Comparison of ENCODE assay signal across 1 cellular context in genomic region chr20:44208770-44209169, GRCh38.
TF ChIP-seq lines count a peak whose summit lies in the region.

No MANE protein-coding gene starts in this region.

TF ChIP-seq in HepG2, 621 proteins besides CTCF, POLR2A, EP300 and RAD21 (continues in another document):
- TF ChIP-seq ELF3 (CRISPR knock-in tag; IDR thresholded peaks at IDR 0.05) = peak; percentile 69; the same call in 1 of the 2 replicates
- no peak for TF ChIP-seq HOXA3 (CRISPR knock-in tag; IDR thresholded peaks at IDR 0.05)
- TF ChIP-seq, protein P1, sequence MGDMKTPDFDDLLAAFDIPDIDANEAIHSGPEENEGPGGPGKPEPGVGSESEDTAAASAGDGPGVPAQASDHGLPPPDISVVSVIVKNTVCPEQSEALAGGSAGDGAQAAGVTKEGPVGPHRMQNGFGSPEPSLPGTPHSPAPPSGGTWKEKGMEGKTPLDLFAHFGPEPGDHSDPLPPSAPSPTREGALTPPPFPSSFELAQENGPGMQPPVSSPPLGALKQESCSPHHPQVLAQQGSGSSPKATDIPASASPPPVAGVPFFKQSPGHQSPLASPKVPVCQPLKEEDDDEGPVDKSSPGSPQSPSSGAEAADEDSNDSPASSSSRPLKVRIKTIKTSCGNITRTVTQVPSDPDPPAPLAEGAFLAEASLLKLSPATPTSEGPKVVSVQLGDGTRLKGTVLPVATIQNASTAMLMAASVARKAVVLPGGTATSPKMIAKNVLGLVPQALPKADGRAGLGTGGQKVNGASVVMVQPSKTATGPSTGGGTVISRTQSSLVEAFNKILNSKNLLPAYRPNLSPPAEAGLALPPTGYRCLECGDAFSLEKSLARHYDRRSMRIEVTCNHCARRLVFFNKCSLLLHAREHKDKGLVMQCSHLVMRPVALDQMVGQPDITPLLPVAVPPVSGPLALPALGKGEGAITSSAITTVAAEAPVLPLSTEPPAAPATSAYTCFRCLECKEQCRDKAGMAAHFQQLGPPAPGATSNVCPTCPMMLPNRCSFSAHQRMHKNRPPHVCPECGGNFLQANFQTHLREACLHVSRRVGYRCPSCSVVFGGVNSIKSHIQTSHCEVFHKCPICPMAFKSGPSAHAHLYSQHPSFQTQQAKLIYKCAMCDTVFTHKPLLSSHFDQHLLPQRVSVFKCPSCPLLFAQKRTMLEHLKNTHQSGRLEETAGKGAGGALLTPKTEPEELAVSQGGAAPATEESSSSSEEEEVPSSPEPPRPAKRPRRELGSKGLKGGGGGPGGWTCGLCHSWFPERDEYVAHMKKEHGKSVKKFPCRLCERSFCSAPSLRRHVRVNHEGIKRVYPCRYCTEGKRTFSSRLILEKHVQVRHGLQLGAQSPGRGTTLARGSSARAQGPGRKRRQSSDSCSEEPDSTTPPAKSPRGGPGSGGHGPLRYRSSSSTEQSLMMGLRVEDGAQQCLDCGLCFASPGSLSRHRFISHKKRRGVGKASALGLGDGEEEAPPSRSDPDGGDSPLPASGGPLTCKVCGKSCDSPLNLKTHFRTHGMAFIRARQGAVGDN (CRISPR knock-in tag; IDR thresholded peaks at IDR 0.05) = no peak
- TF ChIP-seq ATF7 (IDR thresholded peaks at IDR 0.05) = no peak
- TF ChIP-seq ATF7 (CRISPR knock-in tag; IDR thresholded peaks at IDR 0.05) = no peak
- TF ChIP-seq TCF12 (IDR thresholded peaks at IDR 0.05) = no peak
- no peak for TF ChIP-seq TCF12 (CRISPR knock-in tag; IDR thresholded peaks at IDR 0.05)
- TF ChIP-seq STAG1 (CRISPR knock-in tag; IDR thresholded peaks at IDR 0.05) = no peak
- TF ChIP-seq DPF2 (CRISPR knock-in tag; IDR thresholded peaks at IDR 0.05; ENCODE audit: borderline replicate concordance, low read depth) = no peak
- no peak for TF ChIP-seq ZNF513 (CRISPR knock-in tag; conservative IDR thresholded peaks at IDR 0.05)
- no peak for TF ChIP-seq FOXJ3 (CRISPR knock-in tag; IDR thresholded peaks at IDR 0.05; ENCODE audit: borderline replicate concordance)
- TF ChIP-seq, protein P2, sequence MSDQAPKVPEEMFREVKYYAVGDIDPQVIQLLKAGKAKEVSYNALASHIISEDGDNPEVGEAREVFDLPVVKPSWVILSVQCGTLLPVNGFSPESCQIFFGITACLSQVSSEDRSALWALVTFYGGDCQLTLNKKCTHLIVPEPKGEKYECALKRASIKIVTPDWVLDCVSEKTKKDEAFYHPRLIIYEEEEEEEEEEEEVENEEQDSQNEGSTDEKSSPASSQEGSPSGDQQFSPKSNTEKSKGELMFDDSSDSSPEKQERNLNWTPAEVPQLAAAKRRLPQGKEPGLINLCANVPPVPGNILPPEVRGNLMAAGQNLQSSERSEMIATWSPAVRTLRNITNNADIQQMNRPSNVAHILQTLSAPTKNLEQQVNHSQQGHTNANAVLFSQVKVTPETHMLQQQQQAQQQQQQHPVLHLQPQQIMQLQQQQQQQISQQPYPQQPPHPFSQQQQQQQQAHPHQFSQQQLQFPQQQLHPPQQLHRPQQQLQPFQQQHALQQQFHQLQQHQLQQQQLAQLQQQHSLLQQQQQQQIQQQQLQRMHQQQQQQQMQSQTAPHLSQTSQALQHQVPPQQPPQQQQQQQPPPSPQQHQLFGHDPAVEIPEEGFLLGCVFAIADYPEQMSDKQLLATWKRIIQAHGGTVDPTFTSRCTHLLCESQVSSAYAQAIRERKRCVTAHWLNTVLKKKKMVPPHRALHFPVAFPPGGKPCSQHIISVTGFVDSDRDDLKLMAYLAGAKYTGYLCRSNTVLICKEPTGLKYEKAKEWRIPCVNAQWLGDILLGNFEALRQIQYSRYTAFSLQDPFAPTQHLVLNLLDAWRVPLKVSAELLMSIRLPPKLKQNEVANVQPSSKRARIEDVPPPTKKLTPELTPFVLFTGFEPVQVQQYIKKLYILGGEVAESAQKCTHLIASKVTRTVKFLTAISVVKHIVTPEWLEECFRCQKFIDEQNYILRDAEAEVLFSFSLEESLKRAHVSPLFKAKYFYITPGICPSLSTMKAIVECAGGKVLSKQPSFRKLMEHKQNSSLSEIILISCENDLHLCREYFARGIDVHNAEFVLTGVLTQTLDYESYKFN (CRISPR knock-in tag; conservative IDR thresholded peaks at IDR 0.05) = peak; percentile 48
- TF ChIP-seq, protein P3, sequence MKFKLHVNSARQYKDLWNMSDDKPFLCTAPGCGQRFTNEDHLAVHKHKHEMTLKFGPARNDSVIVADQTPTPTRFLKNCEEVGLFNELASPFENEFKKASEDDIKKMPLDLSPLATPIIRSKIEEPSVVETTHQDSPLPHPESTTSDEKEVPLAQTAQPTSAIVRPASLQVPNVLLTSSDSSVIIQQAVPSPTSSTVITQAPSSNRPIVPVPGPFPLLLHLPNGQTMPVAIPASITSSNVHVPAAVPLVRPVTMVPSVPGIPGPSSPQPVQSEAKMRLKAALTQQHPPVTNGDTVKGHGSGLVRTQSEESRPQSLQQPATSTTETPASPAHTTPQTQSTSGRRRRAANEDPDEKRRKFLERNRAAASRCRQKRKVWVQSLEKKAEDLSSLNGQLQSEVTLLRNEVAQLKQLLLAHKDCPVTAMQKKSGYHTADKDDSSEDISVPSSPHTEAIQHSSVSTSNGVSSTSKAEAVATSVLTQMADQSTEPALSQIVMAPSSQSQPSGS (CRISPR knock-in tag; IDR thresholded peaks at IDR 0.05) = 0 out of 2 replicates have a peak, but pooled peaks have one; percentile 28
- TF ChIP-seq, protein P4, sequence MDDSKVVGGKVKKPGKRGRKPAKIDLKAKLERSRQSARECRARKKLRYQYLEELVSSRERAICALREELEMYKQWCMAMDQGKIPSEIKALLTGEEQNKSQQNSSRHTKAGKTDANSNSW (CRISPR knock-in tag; IDR thresholded peaks at IDR 0.05; ENCODE audit: borderline replicate concordance) = no peak
- no peak for TF ChIP-seq SMAD3 (CRISPR knock-in tag; IDR thresholded peaks at IDR 0.05)
- TF ChIP-seq ZNF615 (CRISPR knock-in tag; IDR thresholded peaks at IDR 0.05; ENCODE audit: borderline replicate concordance) = no peak
- TF ChIP-seq BRF2 (CRISPR knock-in tag; IDR thresholded peaks at IDR 0.05) = no peak
- no peak for TF ChIP-seq ZBTB3 (CRISPR knock-in tag; IDR thresholded peaks at IDR 0.05; ENCODE audit: borderline replicate concordance, low read depth)
- no peak for TF ChIP-seq PHF5A (CRISPR knock-in tag; IDR thresholded peaks at IDR 0.05; ENCODE audit: low read depth, unreplicated experiment)
- no peak for TF ChIP-seq ZNF33A (CRISPR knock-in tag; IDR thresholded peaks at IDR 0.05; ENCODE audit: borderline replicate concordance)
- TF ChIP-seq, protein P5, sequence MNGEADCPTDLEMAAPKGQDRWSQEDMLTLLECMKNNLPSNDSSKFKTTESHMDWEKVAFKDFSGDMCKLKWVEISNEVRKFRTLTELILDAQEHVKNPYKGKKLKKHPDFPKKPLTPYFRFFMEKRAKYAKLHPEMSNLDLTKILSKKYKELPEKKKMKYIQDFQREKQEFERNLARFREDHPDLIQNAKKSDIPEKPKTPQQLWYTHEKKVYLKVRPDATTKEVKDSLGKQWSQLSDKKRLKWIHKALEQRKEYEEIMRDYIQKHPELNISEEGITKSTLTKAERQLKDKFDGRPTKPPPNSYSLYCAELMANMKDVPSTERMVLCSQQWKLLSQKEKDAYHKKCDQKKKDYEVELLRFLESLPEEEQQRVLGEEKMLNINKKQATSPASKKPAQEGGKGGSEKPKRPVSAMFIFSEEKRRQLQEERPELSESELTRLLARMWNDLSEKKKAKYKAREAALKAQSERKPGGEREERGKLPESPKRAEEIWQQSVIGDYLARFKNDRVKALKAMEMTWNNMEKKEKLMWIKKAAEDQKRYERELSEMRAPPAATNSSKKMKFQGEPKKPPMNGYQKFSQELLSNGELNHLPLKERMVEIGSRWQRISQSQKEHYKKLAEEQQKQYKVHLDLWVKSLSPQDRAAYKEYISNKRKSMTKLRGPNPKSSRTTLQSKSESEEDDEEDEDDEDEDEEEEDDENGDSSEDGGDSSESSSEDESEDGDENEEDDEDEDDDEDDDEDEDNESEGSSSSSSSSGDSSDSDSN (CRISPR knock-in tag; IDR thresholded peaks at IDR 0.05) = no peak
- TF ChIP-seq, protein P6, sequence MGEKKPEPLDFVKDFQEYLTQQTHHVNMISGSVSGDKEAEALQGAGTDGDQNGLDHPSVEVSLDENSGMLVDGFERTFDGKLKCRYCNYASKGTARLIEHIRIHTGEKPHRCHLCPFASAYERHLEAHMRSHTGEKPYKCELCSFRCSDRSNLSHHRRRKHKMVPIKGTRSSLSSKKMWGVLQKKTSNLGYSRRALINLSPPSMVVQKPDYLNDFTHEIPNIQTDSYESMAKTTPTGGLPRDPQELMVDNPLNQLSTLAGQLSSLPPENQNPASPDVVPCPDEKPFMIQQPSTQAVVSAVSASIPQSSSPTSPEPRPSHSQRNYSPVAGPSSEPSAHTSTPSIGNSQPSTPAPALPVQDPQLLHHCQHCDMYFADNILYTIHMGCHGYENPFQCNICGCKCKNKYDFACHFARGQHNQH (CRISPR knock-in tag; IDR thresholded peaks at IDR 0.05) = no peak
- TF ChIP-seq ZBTB21 (CRISPR knock-in tag; IDR thresholded peaks at IDR 0.05) = 0 out of 2 replicates have a peak, but pooled peaks have one; percentile 7
- TF ChIP-seq TBL1XR1 (IDR thresholded peaks at IDR 0.05; ENCODE audit: borderline replicate concordance, low read length, partially characterized antibody) = no peak
- TF ChIP-seq TFE3 (CRISPR knock-in tag; IDR thresholded peaks at IDR 0.05) = peak; percentile 77
- 0 out of 2 replicates have a peak, but pooled peaks have one; percentile 1 for TF ChIP-seq NFE2L2 (IDR thresholded peaks at IDR 0.05; ENCODE audit: low read length)
- peak; percentile 61; the same call in 1 of the 2 replicates for TF ChIP-seq ZNF24 (IDR thresholded peaks at IDR 0.05)
- TF ChIP-seq ELF4 (CRISPR knock-in tag; IDR thresholded peaks at IDR 0.05; ENCODE audit: borderline replicate concordance) = no peak
- no peak for TF ChIP-seq SP140L (CRISPR knock-in tag; IDR thresholded peaks at IDR 0.05; ENCODE audit: borderline replicate concordance)
- peak; percentile 73; the same call in 1 of the 2 replicates for TF ChIP-seq TGIF2 (CRISPR knock-in tag; IDR thresholded peaks at IDR 0.05)
- no peak for TF ChIP-seq FOXO1 (CRISPR knock-in tag; IDR thresholded peaks at IDR 0.05)
- no peak for TF ChIP-seq SOX6 (IDR thresholded peaks at IDR 0.05)
- TF ChIP-seq SOX6 (CRISPR knock-in tag; IDR thresholded peaks at IDR 0.05) = peak; percentile 33; the same call in 1 of the 2 replicates
- TF ChIP-seq, protein P7, sequence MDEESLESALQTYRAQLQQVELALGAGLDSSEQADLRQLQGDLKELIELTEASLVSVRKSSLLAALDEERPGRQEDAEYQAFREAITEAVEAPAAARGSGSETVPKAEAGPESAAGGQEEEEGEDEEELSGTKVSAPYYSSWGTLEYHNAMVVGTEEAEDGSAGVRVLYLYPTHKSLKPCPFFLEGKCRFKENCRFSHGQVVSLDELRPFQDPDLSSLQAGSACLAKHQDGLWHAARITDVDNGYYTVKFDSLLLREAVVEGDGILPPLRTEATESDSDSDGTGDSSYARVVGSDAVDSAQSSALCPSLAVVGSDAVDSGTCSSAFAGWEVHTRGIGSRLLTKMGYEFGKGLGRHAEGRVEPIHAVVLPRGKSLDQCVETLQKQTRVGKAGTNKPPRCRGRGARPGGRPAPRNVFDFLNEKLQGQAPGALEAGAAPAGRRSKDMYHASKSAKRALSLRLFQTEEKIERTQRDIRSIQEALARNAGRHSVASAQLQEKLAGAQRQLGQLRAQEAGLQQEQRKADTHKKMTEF (CRISPR knock-in tag; IDR thresholded peaks at IDR 0.05) = 0 out of 2 replicates have a peak, but pooled peaks have one; percentile 51
- TF ChIP-seq ZNF136 (CRISPR knock-in tag; IDR thresholded peaks at IDR 0.05; ENCODE audit: low read depth) = no peak
- TF ChIP-seq, protein P8, sequence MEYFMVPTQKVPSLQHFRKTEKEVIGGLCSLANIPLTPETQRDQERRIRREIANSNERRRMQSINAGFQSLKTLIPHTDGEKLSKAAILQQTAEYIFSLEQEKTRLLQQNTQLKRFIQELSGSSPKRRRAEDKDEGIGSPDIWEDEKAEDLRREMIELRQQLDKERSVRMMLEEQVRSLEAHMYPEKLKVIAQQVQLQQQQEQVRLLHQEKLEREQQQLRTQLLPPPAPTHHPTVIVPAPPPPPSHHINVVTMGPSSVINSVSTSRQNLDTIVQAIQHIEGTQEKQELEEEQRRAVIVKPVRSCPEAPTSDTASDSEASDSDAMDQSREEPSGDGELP (IDR thresholded peaks at IDR 0.05; ENCODE audit: borderline replicate concordance, low read depth) = no peak
- TF ChIP-seq MAFK (conservative IDR thresholded peaks at IDR 0.05 in 1 of 2, IDR thresholded peaks at IDR 0.05 in 1 of 2; ENCODE audit: low read length in 2 of 2) = 0 out of 4 replicates have a peak, but pooled peaks of 1 of the 2 experiments have one; percentile 10
- no peak for TF ChIP-seq SRY (CRISPR knock-in tag; IDR thresholded peaks at IDR 0.05)
- TF ChIP-seq ZNF766 (CRISPR knock-in tag; IDR thresholded peaks at IDR 0.05; ENCODE audit: borderline replicate concordance) = no peak
